7 cellular contexts compared by ENCODE assay signal in the genomic region with DNA sequence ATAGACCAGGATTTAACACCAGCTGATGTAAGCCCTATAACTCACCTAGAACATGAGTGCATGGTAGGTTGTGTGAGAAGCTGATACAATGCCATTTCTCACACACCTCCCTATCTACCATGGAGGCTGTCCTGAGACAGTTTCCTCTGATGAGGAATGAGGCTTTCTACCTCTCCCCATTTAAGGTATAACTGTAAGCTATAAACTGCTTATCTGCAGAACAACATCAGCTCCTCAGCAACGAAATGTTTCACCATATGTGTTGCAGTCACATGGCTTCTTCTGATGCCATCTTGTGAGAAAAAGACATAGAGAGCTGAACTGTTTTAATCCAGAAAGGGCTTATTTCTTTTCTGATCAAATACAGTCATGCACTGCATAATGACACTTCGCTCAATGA.
"Had no signal": no experiment of that assay in that cellular context is flagged by ENCODE, and none has a peak within 500 bp of the region (broad histone marks: within the 10 kb centered on the region; RNA-seq: fewer than 3 reads in every experiment).

No MANE protein-coding gene starts in this region.

- H3K4me3 ChIP-seq: GM23338 had no signal

- H3K27ac Mint-ChIP-seq: GM23338 had no signal

- FAIRE-seq: H1, H54, HTR-8/SVneo had no signal

- H3K9me3 Mint-ChIP-seq: GM23338, H9 had no signal

- H2AFZ ChIP-seq: GM23338 had no signal

- H3K4me3 Mint-ChIP-seq: GM23338, H9 had no signal

- ATAC-seq: GM23338 had no signal

- H3K4me2 ChIP-seq: GM23338 had no signal

- H3K4me1 Mint-ChIP-seq: GM23338, H9 had no signal

- DNase-seq: H9, HCEC 1CT, IMR-90 had no signal
